ENCODE assay signal across 29 cellular contexts in genomic region chr17:49379926-49380325, GRCh38.
"Had no signal": no experiment of that assay in that cellular context is flagged by ENCODE, and none has a peak within 500 bp of the region (broad histone marks: within the 10 kb centered on the region; RNA-seq: fewer than 3 reads in every experiment).

No MANE protein-coding gene starts in this region.

- H3K27me3 Mint-ChIP-seq: activated naive CD8-positive, alpha-beta T cell; activated T-helper 17 cell treated with anti-CD3 and anti-CD28 coated beads, Interleukin-2, amount 50 U/mL, for 72 hours; T-cell had no signal

- ATAC-seq: activated T-helper 17 cell treated with anti-CD3 and anti-CD28 coated beads, Interleukin-2, amount 50 U/mL, for 72 hours; K562; T-cell had no signal

- H3K4me1 ChIP-seq: Peyer's patch had no signal

- H3K27me3 ChIP-seq: brain microvascular endothelial cell, cardiac muscle cell, Peyer's patch, SJCRH30 had no signal

- H3K4me3 ChIP-seq: cardiac muscle cell, K562, Peyer's patch, SJCRH30 had no signal

- H3K9me3 Mint-ChIP-seq: activated CD4-positive, alpha-beta T cell treated with anti-CD3 and anti-CD28 coated beads, Interleukin-2, amount 10 ng/mL, durations not matched to agents 7 days and 5 days; activated naive CD4-positive, alpha-beta T cell treated with anti-CD3 and anti-CD28 coated beads for 36 hours; T-cell had no signal

- H3K4me3 Mint-ChIP-seq: activated CD4-positive, alpha-beta memory T cell treated with anti-CD3 and anti-CD28 coated beads, Interleukin-2, amount 10 ng/mL, durations not matched to agents 7 days and 5 days; activated CD4-positive, alpha-beta T cell treated with anti-CD3 and anti-CD28 coated beads, Interleukin-2, amount 10 ng/mL, durations not matched to agents 7 days and 5 days; activated naive CD4-positive, alpha-beta T cell treated with anti-CD3 and anti-CD28 coated beads for 36 hours; activated naive CD8-positive, alpha-beta T cell; activated T-helper 17 cell treated with anti-CD3 and anti-CD28 coated beads, Interleukin-2, amount 50 U/mL, for 72 hours; T-cell had no signal

- H3K36me3 ChIP-seq: brain microvascular endothelial cell, cardiac muscle cell, Peyer's patch, SJCRH30 had no signal

- H3K4me1 Mint-ChIP-seq: activated CD4-positive, alpha-beta T cell treated with anti-CD3 and anti-CD28 coated beads, Interleukin-2, amount 10 ng/mL, durations not matched to agents 7 days and 5 days had no signal

- H3K27ac ChIP-seq: brain microvascular endothelial cell, cardiac muscle cell, Peyer's patch, RWPE1, SJCRH30, VCaP had no signal

- DNase-seq: activated CD4-positive, alpha-beta memory T cell treated with anti-CD3 and anti-CD28 coated beads, Interleukin-2, amount 10 ng/mL, durations not matched to agents 7 days and 5 days; activated CD4-positive, alpha-beta T cell treated with anti-CD3 and anti-CD28 coated beads, Interleukin-2, amount 10 ng/mL, durations not matched to agents 7 days and 5 days; activated CD4-positive, CD25-positive, alpha-beta regulatory T cell; activated gamma-delta T cell; activated naive CD4-positive, alpha-beta T cell treated with anti-CD3 and anti-CD28 coated beads for 36 hours; activated T-cell treated with anti-CD3 and anti-CD28 coated beads for 4 hours; activated T-cell treated with anti-CD3 and anti-CD28 coated beads, Interleukin-2, amount 50 U/mL, for 48 hours; amygdala; brain microvascular endothelial cell; cerebellar nuclear complex; Kasumi-1; NCI-H1105 treated with DMSO at 0.1 percent for 48 hours; NCI-H1436 treated with DMSO at 0.1 percent for 48 hours; NCI-H187 treated with DMSO at 0.1 percent for 48 hours; NCI-H2081 treated with DMSO at 0.1 percent for 48 hours; NCI-H446; NCI-H524; Right ventricle myocardium superior; SJCRH30; T-cell; T-helper 2 cell; T1000 had no signal

- H3K27ac Mint-ChIP-seq: activated CD4-positive, alpha-beta memory T cell treated with anti-CD3 and anti-CD28 coated beads, Interleukin-2, amount 10 ng/mL, durations not matched to agents 7 days and 5 days; activated CD4-positive, alpha-beta T cell treated with anti-CD3 and anti-CD28 coated beads, Interleukin-2, amount 10 ng/mL, durations not matched to agents 7 days and 5 days; activated naive CD4-positive, alpha-beta T cell treated with anti-CD3 and anti-CD28 coated beads for 36 hours; activated naive CD8-positive, alpha-beta T cell; activated T-helper 17 cell treated with anti-CD3 and anti-CD28 coated beads, Interleukin-2, amount 50 U/mL, for 72 hours; T-cell had no signal

- H3K9me3 ChIP-seq: Peyer's patch, SJCRH30 had no signal
